ENCODE assay signal across 8 cellular contexts in the genomic region with DNA sequence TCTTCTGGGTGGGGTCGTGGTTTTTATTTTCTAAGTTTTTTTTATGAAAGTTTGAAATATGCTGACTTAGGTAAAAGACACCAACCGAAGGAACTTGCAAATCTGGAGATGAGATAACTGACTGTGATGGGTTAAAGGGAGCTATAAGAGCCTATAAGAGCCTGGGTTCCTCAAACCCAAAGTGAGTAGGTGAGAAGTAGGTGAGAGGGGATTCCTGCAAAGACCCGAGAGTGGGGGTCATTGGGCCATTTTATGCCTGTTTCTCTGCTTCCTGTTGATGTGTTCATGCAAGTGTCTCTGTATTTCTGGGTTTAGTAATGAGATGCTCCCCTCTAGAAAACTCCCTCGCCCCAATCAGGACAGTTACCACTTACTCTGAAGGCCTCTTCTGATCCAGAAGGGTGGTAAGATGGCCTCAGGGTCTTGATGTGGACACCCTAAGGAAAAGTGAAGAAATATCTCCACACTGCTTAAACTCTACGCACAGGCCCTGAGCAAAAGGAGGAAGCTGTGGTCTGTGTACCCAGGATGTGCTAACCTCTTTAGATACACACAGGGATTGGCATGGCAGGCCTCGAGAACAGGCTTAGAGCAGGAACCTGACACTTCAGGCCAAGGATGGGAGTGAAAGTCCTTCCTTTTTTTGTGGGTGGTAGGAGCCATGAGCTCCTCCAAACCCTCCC. TPM values are rescaled to one million over a fixed set of nuclear protein-coding genes. Genes with fewer than 3 reads are reported as not detected.
A peak's percentile ranks its signal among the peaks of the same experiment; 100 is the strongest.
DNase-seq lines count a peak whose midpoint lies in the region; ATAC-seq and TF ChIP-seq lines count a peak whose summit lies in the region.

No MANE protein-coding gene starts in this region.

- no peaks in the 10 kb centered on the region for H3K9me2 ChIP-seq in DOHH2 (replicated peaks; ENCODE audit: control insufficient read depth, low read length)
- no peaks in the 10 kb centered on the region for H3K9me2 ChIP-seq in OCI-LY1 (ENCODE audit: low read depth, low read length)

- peaks cover 26% of the 10 kb centered on the region for H3K27me3 ChIP-seq in DOHH2 (ENCODE audit: control insufficient read depth, low read length)
- H3K27me3 ChIP-seq in OCI-LY1 (ENCODE audit: insufficient read depth, low read length), result peaks cover 9% of the 10 kb centered on the region; the same call in 1 of the 2 replicates
- peaks cover 45% of the 10 kb centered on the region for H3K27me3 ChIP-seq in colonic mucosa
- peaks cover 72% of the 10 kb centered on the region for H3K27me3 ChIP-seq in mucosa of stomach (ENCODE audit: control insufficient read depth, insufficient read depth, low read length)

- DNase-seq in colonic mucosa (no peak), NCI-H774 (lab: John Stamatoyannopoulos, UW) (no peak), NCI-H2227 (lab: John Stamatoyannopoulos, UW; ENCODE audit: unreplicated experiment) (no peak)

- H3K79me2 ChIP-seq in DOHH2 (ENCODE audit: control insufficient read depth, low read length) (peaks cover 68% of the 10 kb centered on the region), OCI-LY1 (ENCODE audit: insufficient read depth, low read length) (peaks cover 62% of the 10 kb centered on the region)

- H3K4me2 ChIP-seq in DOHH2 (ENCODE audit: low read length), result peak overlapping the region; percentile 98
- H3K4me2 ChIP-seq in OCI-LY1 (ENCODE audit: low read length), result peak overlapping the region; percentile 85

- ATAC-seq in GM21717 (IDR thresholded peaks at IDR 0.05; ENCODE audit: unreplicated experiment), result peak; percentile 32
- no peak for ATAC-seq in HG02970 (IDR thresholded peaks at IDR 0.05; ENCODE audit: low FRiP score, unreplicated experiment)

- TF ChIP-seq CTCF in DOHH2 (IDR thresholded peaks at IDR 0.05; ENCODE audit: low read depth, low read length, poor library complexity, severe bottlenecking) (no peak), OCI-LY1 (IDR thresholded peaks at IDR 0.05; ENCODE audit: low read length) (no peak), colonic mucosa (IDR thresholded peaks at IDR 0.05) (no peak)

- peak overlapping the region; percentile 96 for H3K4me3 ChIP-seq in DOHH2 (ENCODE audit: low read length)
- H3K4me3 ChIP-seq in OCI-LY1 (ENCODE audit: low read depth, low read length, poor library complexity, severe bottlenecking), result peak overlapping the region; percentile 98
- peak overlapping the region; percentile 47 for H3K4me3 ChIP-seq in colonic mucosa
- H3K4me3 ChIP-seq in mucosa of stomach (ENCODE audit: low read length), result no peak overlapping the region

- H3K9ac ChIP-seq in OCI-LY1 (ENCODE audit: low read length) (peak overlapping the region; percentile 89), colonic mucosa (ENCODE audit: low read depth in 2 of 2, low read length in 2 of 2) (peak overlapping the region; percentile 16 to 68), mucosa of stomach (ENCODE audit: low read length) (peak overlapping the region; percentile 57)

- intact Hi-C loops in colonic mucosa (cut with DNase I), result no loop called here

- no peaks in the 10 kb centered on the region for H3K9me3 ChIP-seq in DOHH2 (ENCODE audit: control insufficient read depth, insufficient read depth, low read length)
- no peaks in the 10 kb centered on the region for H3K9me3 ChIP-seq in OCI-LY1 (ENCODE audit: low read length)
- H3K9me3 ChIP-seq in colonic mucosa, result no peaks in the 10 kb centered on the region
- H3K9me3 ChIP-seq in mucosa of stomach (ENCODE audit: control insufficient read depth, low read length), result no peaks in the 10 kb centered on the region

- no peak overlapping the region for H2AFZ ChIP-seq in OCI-LY1 (ENCODE audit: low read length)

- H3K36me3 ChIP-seq in DOHH2 (ENCODE audit: control insufficient read depth, low read length), result peaks cover 55% of the 10 kb centered on the region
- peaks cover 16% of the 10 kb centered on the region for H3K36me3 ChIP-seq in OCI-LY1 (ENCODE audit: insufficient read depth, low read length)
- no peaks in the 10 kb centered on the region for H3K36me3 ChIP-seq in colonic mucosa
- H3K36me3 ChIP-seq in mucosa of stomach (ENCODE audit: control insufficient read depth, insufficient read depth, low read length), result no peaks in the 10 kb centered on the region

- H3F3A ChIP-seq in DOHH2 (ENCODE audit: control insufficient read depth, insufficient read depth) (0 out of 2 replicates have a peak, but pooled peaks cover 4% of the 10 kb centered on the region), OCI-LY1 (ENCODE audit: insufficient read depth, low read length) (no peaks in the 10 kb centered on the region)

- peak overlapping the region; percentile 69 for H3K27ac ChIP-seq in DOHH2 (ENCODE audit: low read depth, low read length)
- H3K27ac ChIP-seq in OCI-LY1 (ENCODE audit: low read depth, low read length, poor library complexity, severe bottlenecking), result peak overlapping the region; percentile 81
- peak overlapping the region; percentile 80 for H3K27ac ChIP-seq in colonic mucosa

- H4K20me1 ChIP-seq in DOHH2 (ENCODE audit: control insufficient read depth, insufficient read depth, low read depth, low read length) (peaks cover 24% of the 10 kb centered on the region), OCI-LY1 (ENCODE audit: insufficient read depth, low read length) (no peaks in the 10 kb centered on the region)

- peaks cover 57% of the 10 kb centered on the region for H3K4me1 ChIP-seq in DOHH2 (ENCODE audit: control insufficient read depth, low read length)
- H3K4me1 ChIP-seq in OCI-LY1 (ENCODE audit: insufficient read depth, low read length, severe bottlenecking), result peaks cover 68% of the 10 kb centered on the region
- no peaks in the 10 kb centered on the region for H3K4me1 ChIP-seq in colonic mucosa
- H3K4me1 ChIP-seq in mucosa of stomach (ENCODE audit: control insufficient read depth, insufficient read depth, low read length), result peaks cover 4% of the 10 kb centered on the region

RNA-seq across cellular contexts. Expression of gene FLI1, which starts 1.8 kb away (rescaled TPM):
- total RNA-seq in colonic mucosa, result 1 to 10 TPM; 5.3 to 6.6 TPM
